22 cellular contexts compared by ENCODE assay signal in the genomic region with DNA sequence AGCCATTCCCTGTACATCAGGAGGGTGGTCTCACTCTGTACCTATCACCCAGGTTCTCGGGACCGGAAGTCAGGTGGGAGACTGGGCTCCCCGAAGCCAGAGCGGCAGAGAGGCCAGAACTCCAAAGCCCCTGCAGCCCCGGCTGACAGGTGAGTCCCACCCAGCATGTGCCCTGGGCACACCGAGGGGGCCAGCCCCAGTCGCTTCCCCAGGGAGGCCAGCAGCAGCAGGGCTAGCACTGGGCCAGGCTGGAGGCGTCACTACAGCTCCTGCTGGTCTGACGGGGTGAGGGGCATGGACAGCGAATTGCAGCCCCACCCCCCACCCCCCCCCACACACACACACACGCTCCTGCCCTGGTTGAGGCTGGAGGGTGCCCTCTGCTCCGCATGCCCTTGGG. TPM values are rescaled to one million over a fixed set of nuclear protein-coding genes. Genes with fewer than 3 reads are reported as not detected.
A peak's percentile ranks its signal among the peaks of the same experiment; 100 is the strongest.
DNase-seq lines count a peak whose midpoint lies in the region; ATAC-seq and TF ChIP-seq lines count a peak whose summit lies in the region.
"Had no signal": no experiment of that assay in that cellular context is flagged by ENCODE, and none has a peak within 500 bp of the region (broad histone marks: within the 10 kb centered on the region; RNA-seq: fewer than 3 reads in every experiment).

No MANE protein-coding gene starts in this region.

- ATAC-seq in natural killer cell = no peak
- no peak for ATAC-seq in natural killer cell treated with Interleukin-12 subunit alpha and Interleukin-12 subunit beta and Interleukin-15 and Interleukin-18, amount 100 ng/mL, for 72 hours
- no peak for ATAC-seq in GM23338
- ATAC-seq in central memory CD8-positive, alpha-beta T cell (replicated peaks; ENCODE audit: extremely low read depth, poor library complexity, severe bottlenecking) = no peak
- ATAC-seq: GM12878 had no signal

- no peaks in the 10 kb centered on the region for H3K79me2 ChIP-seq in GM23338 (replicated peaks; ENCODE audit: insufficient read depth)

- H3K4me2 ChIP-seq in GM23338 = no peak overlapping the region

- H3K27ac Mint-ChIP-seq in natural killer cell (peak overlapping the region; percentile 31 to 77), GM23338 (no peak overlapping the region)
- H3K27ac Mint-ChIP-seq in natural killer cell treated with Interleukin-12 subunit alpha and Interleukin-12 subunit beta and Interleukin-15 and Interleukin-18, amount 100 ng/mL, for 72 hours = no peak overlapping the region
- H3K27ac Mint-ChIP-seq in central memory CD8-positive, alpha-beta T cell (ENCODE audit: low read depth) = peak overlapping the region; percentile 65

- H4K20me1 ChIP-seq in GM23338 (replicated peaks; ENCODE audit: insufficient read depth) = 0 out of 2 replicates have a peak, but pooled peaks cover 5% of the 10 kb centered on the region

- intact Hi-C loops in natural killer cell (cut with micrococcal nuclease) = loop anchor here (10.0 kb wide), 1 partner anchor 56 kb away; a partner anchor contains a TSS
- intact Hi-C loops in esophagus squamous epithelium (cut with DNase I) = no loop called here
- intact Hi-C loops in head of caudate nucleus (cut with DNase I) = no loop called here

- H3K9me3 Mint-ChIP-seq in natural killer cell (no peaks in the 10 kb centered on the region), GM23338 (no peaks in the 10 kb centered on the region)
- no peaks in the 10 kb centered on the region for H3K9me3 Mint-ChIP-seq in natural killer cell treated with Interleukin-12 subunit alpha and Interleukin-12 subunit beta and Interleukin-15 and Interleukin-18, amount 100 ng/mL, for 72 hours
- no peaks in the 10 kb centered on the region for H3K9me3 Mint-ChIP-seq in central memory CD8-positive, alpha-beta T cell
- H3K9me3 Mint-ChIP-seq: CD8-positive, alpha-beta memory T cell had no signal

- no peak overlapping the region for H2AFZ ChIP-seq in GM23338

- no peak overlapping the region for H3K4me3 Mint-ChIP-seq in natural killer cell
- H3K4me3 Mint-ChIP-seq in natural killer cell treated with Interleukin-12 subunit alpha and Interleukin-12 subunit beta and Interleukin-15 and Interleukin-18, amount 100 ng/mL, for 72 hours = no peak overlapping the region
- H3K4me3 Mint-ChIP-seq in GM23338 = no peak overlapping the region
- H3K4me3 Mint-ChIP-seq in central memory CD8-positive, alpha-beta T cell = no peak overlapping the region

- H3K36me3 Mint-ChIP-seq in natural killer cell (no peaks in the 10 kb centered on the region), GM23338 (ENCODE audit: low read depth) (peaks cover 45% of the 10 kb centered on the region)
- no peaks in the 10 kb centered on the region for H3K36me3 Mint-ChIP-seq in natural killer cell treated with Interleukin-12 subunit alpha and Interleukin-12 subunit beta and Interleukin-15 and Interleukin-18, amount 100 ng/mL, for 72 hours
- peaks cover 49% of the 10 kb centered on the region for H3K36me3 Mint-ChIP-seq in central memory CD8-positive, alpha-beta T cell (ENCODE audit: insufficient read depth)

- H3K4me1 Mint-ChIP-seq in natural killer cell (peaks cover 0 to 15% of the 10 kb centered on the region in 2 donors), GM23338 (peaks cover 24% of the 10 kb centered on the region)
- peaks cover 6 to 8% of the 10 kb centered on the region in 2 donors for H3K4me1 Mint-ChIP-seq in natural killer cell treated with Interleukin-12 subunit alpha and Interleukin-12 subunit beta and Interleukin-15 and Interleukin-18, amount 100 ng/mL, for 72 hours (ENCODE audit: low read depth in 2 of 2)
- peaks cover 5% of the 10 kb centered on the region for H3K4me1 Mint-ChIP-seq in central memory CD8-positive, alpha-beta T cell

- H3K27me3 Mint-ChIP-seq in natural killer cell (ENCODE audit: low read depth in 2 of 2) (no peaks in the 10 kb centered on the region), GM23338 (ENCODE audit: insufficient read depth, low read depth, poor library complexity) (peaks cover 9% of the 10 kb centered on the region)
- no peaks in the 10 kb centered on the region for H3K27me3 Mint-ChIP-seq in natural killer cell treated with Interleukin-12 subunit alpha and Interleukin-12 subunit beta and Interleukin-15 and Interleukin-18, amount 100 ng/mL, for 72 hours
- H3K27me3 Mint-ChIP-seq in central memory CD8-positive, alpha-beta T cell = no peaks in the 10 kb centered on the region
- H3K27me3 Mint-ChIP-seq: CD4-positive, CD25-positive, alpha-beta regulatory T cell; CD8-positive, alpha-beta memory T cell had no signal

- H3K4me1 ChIP-seq in GM23338 (ENCODE audit: insufficient read depth) (peaks cover 10% of the 10 kb centered on the region; the same call in 1 of the 2 replicates), esophagus squamous epithelium (peaks cover 12 to 23% (median 14%) of the 10 kb centered on the region in 3 donors)
- H3K4me1 ChIP-seq: HAP-1 had no signal

- H3K27me3 ChIP-seq in GM23338 (ENCODE audit: insufficient read depth) (no peaks in the 10 kb centered on the region), esophagus squamous epithelium (peaks cover 0 to 22% (median 0%) of the 10 kb centered on the region in 4 donors)

- no peaks in the 10 kb centered on the region for H3K9me3 ChIP-seq in esophagus squamous epithelium
- H3K9me3 ChIP-seq: HAP-1 had no signal

- TF ChIP-seq CTCF in natural killer cell (IDR thresholded peaks at IDR 0.05) = no peak
- TF ChIP-seq CTCF in GM23338 (conservative IDR thresholded peaks at IDR 0.05; ENCODE audit: low read depth in 2 of 2) = no peak
- no peak for TF ChIP-seq CTCF in esophagus squamous epithelium (IDR thresholded peaks at IDR 0.05)

- no peak for DNase-seq in natural killer cell
- no peak for DNase-seq in natural killer cell treated with Interleukin-12 subunit alpha and Interleukin-12 subunit beta and Interleukin-15 and Interleukin-18, amount 100 ng/mL, for 72 hours (ENCODE audit: low spot score)
- DNase-seq in GM23338 (ENCODE audit: low spot score) = no peak
- DNase-seq in central memory CD8-positive, alpha-beta T cell (ENCODE audit: low spot score in 2 of 2) = no peak
- DNase-seq in esophagus squamous epithelium (lab: John Stamatoyannopoulos, UW) = no peak
- DNase-seq in head of caudate nucleus = no peak
- DNase-seq: ACHN; CD4-positive, CD25-positive, alpha-beta regulatory T cell; CD8-positive, alpha-beta memory T cell; COR-L47; DMS 273 treated with DMSO at 0.1 percent for 48 hours; DMS53; DND-41; EL; KBM-7 had no signal

- H3K36me3 ChIP-seq in GM23338 (ENCODE audit: insufficient read depth) = peaks cover 13% of the 10 kb centered on the region; the same call in 1 of the 2 replicates
- peaks cover 7 to 72% (median 16%) of the 10 kb centered on the region in 3 donors for H3K36me3 ChIP-seq in esophagus squamous epithelium

- WGBS in esophagus squamous epithelium, 2 donors = 100% methylated on average over 1 of the region's 12 CpGs; no CpG with 5 or more reads in 1 of the 2 donors

- H3K27ac ChIP-seq in GM23338 (ENCODE audit: low read depth) = peak overlapping the region; percentile 45; the same call in 1 of the 2 replicates
- no peak overlapping the region for H3K27ac ChIP-seq in esophagus squamous epithelium
- H3K27ac ChIP-seq: HL-60 had no signal

- no peak for TF ChIP-seq POLR2A in esophagus squamous epithelium (IDR thresholded peaks at IDR 0.05)

- H3K4me3 ChIP-seq in GM23338 (no peak overlapping the region), esophagus squamous epithelium (no peak overlapping the region)
- H3K4me3 ChIP-seq: GM12878, HAP-1 had no signal

- no peaks in the 10 kb centered on the region for H3K9me2 ChIP-seq in GM23338 (ENCODE audit: insufficient read depth)

- peaks cover 8% of the 10 kb centered on the region; the same call in 1 of the 2 replicates for H3F3A ChIP-seq in GM23338 (replicated peaks; ENCODE audit: low read depth)

RNA-seq across cellular contexts. Expression of a gene that starts 7.9 kb away (rescaled TPM):
- total RNA-seq in natural killer cell (1 to 10 TPM in 2 of 3 donors, under 1 TPM in 1; 0.61 to 3.0 (median 1.2) TPM), esophagus squamous epithelium (1 to 10 TPM in 1 of 4 donors, not detected in 3; 2.4 TPM)
- 1 to 10 TPM in 1 of 2 donors, under 1 TPM in 1; 0.64 to 1.0 TPM for total RNA-seq in natural killer cell treated with Interleukin-12 subunit alpha and Interleukin-12 subunit beta and Interleukin-15 and Interleukin-18, amount 100 ng/mL, for 72 hours
- total RNA-seq in GM23338 (2014; rRNA removed; shearing (Covaris generic)) = 2.7 and 5.1 TPM in 2 replicates
- 2.3 and 3.9 TPM in 2 replicates for polyA plus RNA-seq in GM23338 (2016; fragmentation: Nextera tagmentation; extraction: Ambion mirVana)
- total RNA-seq: G401, GM12878, H4, HT1080 had no signal
- polyA plus RNA-seq: BJ; CD4-positive, CD25-positive, alpha-beta regulatory T cell; CD8-positive, alpha-beta memory T cell; GM12878 had no signal

RNA-seq across cellular contexts. Expression of a gene that starts 20.4 kb away (rescaled TPM):
- total RNA-seq in natural killer cell (1,000 to 10,000 TPM; 1,001 to 1,351 (median 1,051) TPM), esophagus squamous epithelium (100 to 1,000 TPM in 2 of 4 donors, 10 to 100 TPM in 2; 67.1 to 205 (median 98.7) TPM)
- total RNA-seq in natural killer cell treated with Interleukin-12 subunit alpha and Interleukin-12 subunit beta and Interleukin-15 and Interleukin-18, amount 100 ng/mL, for 72 hours = 100 to 1,000 TPM; 268 to 386 TPM
- 228 and 275 TPM in 2 replicates for total RNA-seq in GM23338 (2014; rRNA removed; shearing (Covaris generic))
- 281 and 285 TPM in 2 replicates for polyA plus RNA-seq in GM23338 (2016; fragmentation: Nextera tagmentation; extraction: Ambion mirVana)
- total RNA-seq: H4 had no signal

RNA-seq across cellular contexts. Expression of a gene that starts 32.5 kb away (rescaled TPM):
- total RNA-seq in natural killer cell (100 to 1,000 TPM; 176 to 271 (median 185) TPM), esophagus squamous epithelium (100 to 1,000 TPM in 1 of 4 donors, 10 to 100 TPM in 3; 52.7 to 134 (median 71.4) TPM)
- total RNA-seq in natural killer cell treated with Interleukin-12 subunit alpha and Interleukin-12 subunit beta and Interleukin-15 and Interleukin-18, amount 100 ng/mL, for 72 hours = 100 to 1,000 TPM in 1 of 2 donors, 10 to 100 TPM in 1; 77.2 to 124 TPM
- 144 and 149 TPM in 2 replicates for total RNA-seq in GM23338 (2014; rRNA removed; shearing (Covaris generic))
- 94.2 and 95.3 TPM in 2 replicates for polyA plus RNA-seq in GM23338 (2016; fragmentation: Nextera tagmentation; extraction: Ambion mirVana)

RNA-seq across cellular contexts. Expression of a gene that starts 55.9 kb away (rescaled TPM):
- 1 to 10 TPM; 8.2 to 9.2 (median 8.4) TPM for total RNA-seq in natural killer cell
- 1 to 10 TPM in 1 of 2 donors, under 1 TPM in 1; 0.42 to 1.2 TPM for total RNA-seq in natural killer cell treated with Interleukin-12 subunit alpha and Interleukin-12 subunit beta and Interleukin-15 and Interleukin-18, amount 100 ng/mL, for 72 hours
- total RNA-seq in GM23338 (2014; rRNA removed; shearing (Covaris generic)) = 19.2 and 19.4 TPM in 2 replicates
- polyA plus RNA-seq in GM23338 (2016; fragmentation: Nextera tagmentation; extraction: Ambion mirVana) = 10.0 and 10.3 TPM in 2 replicates
- under 1 TPM in 2 of 4 donors, not detected in 2; 0.23 to 0.95 TPM for total RNA-seq in esophagus squamous epithelium
- polyA plus RNA-seq: BJ had no signal

Comparison
In these comparisons a context has a peak if more than half of its experiments do, and no peak if none do; other contexts are left out.
1. H3K27ac Mint-ChIP-seq: peak in natural killer cell (2 of 2) and central memory CD8-positive, alpha-beta T cell (single experiment); none in natural killer cell treated with Interleukin-12 subunit alpha and Interleukin-12 subunit beta and Interleukin-15 and Interleukin-18, amount 100 ng/mL, for 72 hours (0 of 2) and GM23338 (single experiment).